1 cellular context compared by ENCODE assay signal in the genomic region with DNA sequence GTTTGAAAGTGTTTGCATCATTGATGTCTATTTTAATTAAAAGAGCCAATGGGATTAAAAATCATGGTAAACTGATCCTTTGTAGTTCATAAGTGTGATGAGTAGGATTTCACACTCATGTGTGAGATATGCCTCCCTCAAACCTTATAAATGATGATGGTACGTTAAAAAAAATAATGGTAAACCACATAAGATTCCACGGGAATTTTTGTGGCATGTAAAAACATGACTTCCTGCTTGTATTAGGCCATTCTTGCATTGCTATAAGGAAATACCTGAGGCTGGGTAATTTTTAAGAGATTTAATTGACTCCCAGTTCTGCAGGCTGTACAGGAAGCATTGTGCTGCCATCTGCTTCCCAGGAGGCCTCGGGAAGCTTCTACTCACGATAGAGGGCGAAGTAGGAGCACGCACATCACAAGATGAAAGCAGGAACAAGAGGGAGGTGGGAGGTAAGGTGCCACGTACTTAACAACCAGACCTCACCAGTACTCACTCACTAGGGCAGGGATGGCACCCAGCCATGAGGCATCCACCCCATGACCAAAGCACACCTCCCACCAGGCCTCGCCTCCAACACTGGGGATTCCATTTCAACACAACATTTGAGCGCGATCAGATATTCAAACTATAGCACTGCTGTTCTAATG.
TF ChIP-seq lines count a peak whose summit lies in the region.

No MANE protein-coding gene starts in this region.

TF ChIP-seq in GM23338, 12 proteins besides CTCF, POLR2A, EP300 and RAD21:
- TF ChIP-seq, protein P1, sequence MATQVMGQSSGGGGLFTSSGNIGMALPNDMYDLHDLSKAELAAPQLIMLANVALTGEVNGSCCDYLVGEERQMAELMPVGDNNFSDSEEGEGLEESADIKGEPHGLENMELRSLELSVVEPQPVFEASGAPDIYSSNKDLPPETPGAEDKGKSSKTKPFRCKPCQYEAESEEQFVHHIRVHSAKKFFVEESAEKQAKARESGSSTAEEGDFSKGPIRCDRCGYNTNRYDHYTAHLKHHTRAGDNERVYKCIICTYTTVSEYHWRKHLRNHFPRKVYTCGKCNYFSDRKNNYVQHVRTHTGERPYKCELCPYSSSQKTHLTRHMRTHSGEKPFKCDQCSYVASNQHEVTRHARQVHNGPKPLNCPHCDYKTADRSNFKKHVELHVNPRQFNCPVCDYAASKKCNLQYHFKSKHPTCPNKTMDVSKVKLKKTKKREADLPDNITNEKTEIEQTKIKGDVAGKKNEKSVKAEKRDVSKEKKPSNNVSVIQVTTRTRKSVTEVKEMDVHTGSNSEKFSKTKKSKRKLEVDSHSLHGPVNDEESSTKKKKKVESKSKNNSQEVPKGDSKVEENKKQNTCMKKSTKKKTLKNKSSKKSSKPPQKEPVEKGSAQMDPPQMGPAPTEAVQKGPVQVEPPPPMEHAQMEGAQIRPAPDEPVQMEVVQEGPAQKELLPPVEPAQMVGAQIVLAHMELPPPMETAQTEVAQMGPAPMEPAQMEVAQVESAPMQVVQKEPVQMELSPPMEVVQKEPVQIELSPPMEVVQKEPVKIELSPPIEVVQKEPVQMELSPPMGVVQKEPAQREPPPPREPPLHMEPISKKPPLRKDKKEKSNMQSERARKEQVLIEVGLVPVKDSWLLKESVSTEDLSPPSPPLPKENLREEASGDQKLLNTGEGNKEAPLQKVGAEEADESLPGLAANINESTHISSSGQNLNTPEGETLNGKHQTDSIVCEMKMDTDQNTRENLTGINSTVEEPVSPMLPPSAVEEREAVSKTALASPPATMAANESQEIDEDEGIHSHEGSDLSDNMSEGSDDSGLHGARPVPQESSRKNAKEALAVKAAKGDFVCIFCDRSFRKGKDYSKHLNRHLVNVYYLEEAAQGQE (IDR thresholded peaks at IDR 0.05; ENCODE audit: unreplicated experiment) = no peak
- TF ChIP-seq CREB1 (CRISPR knock-in tag; IDR thresholded peaks at IDR 0.05; ENCODE audit: low read depth) = no peak
- TF ChIP-seq EZH2phosphoT487 (IDR thresholded peaks at IDR 0.05; ENCODE audit: unreplicated experiment) = no peak
- TF ChIP-seq ZNF462 (CRISPR knock-in tag; IDR thresholded peaks at IDR 0.05) = no peak
- TF ChIP-seq ZNF331 (CRISPR knock-in tag; IDR thresholded peaks at IDR 0.05; ENCODE audit: low read depth) = no peak
- TF ChIP-seq JUNB (IDR thresholded peaks at IDR 0.05; ENCODE audit: unreplicated experiment) = no peak
